In the genomic region with DNA sequence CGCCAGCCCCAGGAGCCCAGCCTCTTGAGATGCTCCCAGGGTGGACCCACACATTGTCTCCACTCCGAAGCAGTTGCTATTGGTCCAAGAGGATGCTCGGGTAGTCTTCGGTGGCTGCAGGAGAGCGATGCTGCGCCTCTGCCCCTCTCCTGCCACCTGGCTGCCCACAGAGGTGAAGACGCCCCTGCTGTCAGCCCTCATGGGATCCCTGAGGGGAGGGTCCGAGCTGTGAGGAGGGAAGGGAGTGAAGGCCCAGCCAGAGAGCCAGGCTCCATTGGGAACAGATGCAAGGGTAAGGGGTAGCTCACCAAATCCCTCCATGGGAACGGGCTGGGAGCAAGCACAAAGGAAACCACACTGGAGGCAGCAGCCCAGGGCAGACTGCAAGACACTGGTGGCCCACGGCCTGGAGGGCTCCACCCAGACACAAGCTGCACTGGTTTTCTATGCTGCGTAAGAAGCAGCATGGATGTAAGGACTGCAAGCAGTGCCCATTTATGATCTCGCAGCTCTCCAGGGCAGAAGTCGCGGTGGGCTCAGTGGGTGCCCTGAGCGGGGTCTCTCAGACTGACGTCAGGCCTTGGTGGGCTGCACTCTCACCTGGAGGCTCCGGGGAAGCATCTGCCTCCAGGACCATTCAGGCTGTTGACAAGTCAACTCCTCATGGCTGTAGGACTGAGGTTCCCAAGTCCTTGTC, we compare ENCODE assay signal across 1 cellular context.
TF ChIP-seq lines count a peak whose summit lies in the region.

No MANE protein-coding gene starts in this region.

TF ChIP-seq in H1, 55 proteins besides CTCF, POLR2A, EP300 and RAD21:
- TF ChIP-seq JUND (IDR thresholded peaks at IDR 0.05; ENCODE audit: low read length): no peak
